8 cellular contexts compared by ENCODE assay signal in genomic region chr1:27111771-27112573, GRCh38. TPM values are rescaled to one million over a fixed set of nuclear protein-coding genes. Genes with fewer than 3 reads are reported as not detected.
DNase-seq lines count a peak whose midpoint lies in the region; ATAC-seq and FAIRE-seq lines count a peak whose summit lies in the region.

No MANE protein-coding gene starts in this region.

- no peaks in the 10 kb centered on the region for H3K27me3 ChIP-seq in BLaER1 treated with 17β-estradiol and CSF1 and Interleukin-3, amounts not matched to agents 10 nM and 100 nM
- no peaks in the 10 kb centered on the region for H3K27me3 ChIP-seq in right cardiac atrium (ENCODE audit: control insufficient read depth, insufficient read depth)
- no peaks in the 10 kb centered on the region for H3K27me3 ChIP-seq in skeletal muscle tissue (ENCODE audit: control insufficient read depth in 3 of 3, insufficient read depth in 3 of 3, low read length in 3 of 3)

- peak overlapping the region; percentile 68 for H3K27ac Mint-ChIP-seq in T-helper 1 cell treated with Interleukin-12 subunit alpha and Interleukin-12 subunit beta and Interleukin-4 antibody, amounts not matched to agents 30 μg/mL and 1 μg/mL, for 36 hours

- peaks cover 70 to 98% (median 87%) of the 10 kb centered on the region in 10 experiments for H3K4me1 ChIP-seq in BLaER1 treated with 17β-estradiol and CSF1 and Interleukin-3, amounts not matched to agents 10 nM and 100 nM
- H3K4me1 ChIP-seq in right cardiac atrium (ENCODE audit: control insufficient read depth, insufficient read depth, low read length) (peaks cover 13% of the 10 kb centered on the region), skeletal muscle tissue (ENCODE audit: control insufficient read depth in 3 of 3, insufficient read depth in 3 of 3, low read length in 3 of 3) (peaks cover 19 to 29% (median 27%) of the 10 kb centered on the region in 3 donors)

- DNase-seq in GM19239 (ENCODE audit: insufficient read length, low spot score) (peak; percentile 82), HPDE6-E6E7 (ENCODE audit: extremely low spot score) (peak; percentile 99), amniotic stem cell (lab: John Stamatoyannopoulos, UW) (peak; percentile 90), right cardiac atrium (peak; percentile 81 to 90 (median 81))

- H3K27ac ChIP-seq in BLaER1 treated with 17β-estradiol and CSF1 and Interleukin-3, amounts not matched to agents 10 nM and 100 nM = peak overlapping the region; percentile 69 to 98 (median 95)
- no peak overlapping the region for H3K27ac ChIP-seq in right cardiac atrium (ENCODE audit: low read length)
- H3K27ac ChIP-seq in skeletal muscle tissue (ENCODE audit: low read depth, low read length) = peak overlapping the region; percentile 34

- peak overlapping the region in 2 of 10 experiments; percentile 10 to 26; a peak in 1 of 20 replicates for H3K4me3 ChIP-seq in BLaER1 treated with 17β-estradiol and CSF1 and Interleukin-3, amounts not matched to agents 10 nM and 100 nM
- H3K4me3 ChIP-seq in right cardiac atrium (ENCODE audit: low read length) (no peak overlapping the region), skeletal muscle tissue (ENCODE audit: low read length in 3 of 3) (peak overlapping the region in 1 of 3 donors; percentile 29)

- H3K4me3 Mint-ChIP-seq in T-helper 1 cell treated with Interleukin-12 subunit alpha and Interleukin-12 subunit beta and Interleukin-4 antibody, amounts not matched to agents 30 μg/mL and 1 μg/mL, for 36 hours = peak overlapping the region; percentile 15

- no peaks in the 10 kb centered on the region for H4K20me1 ChIP-seq in BLaER1 treated with 17β-estradiol and CSF1 and Interleukin-3, amounts not matched to agents 10 nM and 100 nM

- no peaks in the 10 kb centered on the region for H3K27me3 Mint-ChIP-seq in T-helper 1 cell treated with Interleukin-12 subunit alpha and Interleukin-12 subunit beta and Interleukin-4 antibody, amounts not matched to agents 30 μg/mL and 1 μg/mL, for 36 hours (ENCODE audit: low read depth)

- H3K4me1 Mint-ChIP-seq in T-helper 1 cell treated with Interleukin-12 subunit alpha and Interleukin-12 subunit beta and Interleukin-4 antibody, amounts not matched to agents 30 μg/mL and 1 μg/mL, for 36 hours (ENCODE audit: low read depth) = peaks cover 44% of the 10 kb centered on the region

- 0 out of 22 replicates have a peak, but pooled peaks cover 0 to 5% (median 0%) of the 10 kb centered on the region in 11 experiments for H3K9me3 ChIP-seq in BLaER1 treated with 17β-estradiol and CSF1 and Interleukin-3, amounts not matched to agents 10 nM and 100 nM (replicated peaks in 1 of 11)
- H3K9me3 ChIP-seq in right cardiac atrium (ENCODE audit: control insufficient read depth, low read length) (no peaks in the 10 kb centered on the region), skeletal muscle tissue (ENCODE audit: control insufficient read depth in 3 of 3, low read length in 3 of 3) (no peaks in the 10 kb centered on the region)

- ATAC-seq in right cardiac atrium (peak; percentile 83 to 92), GM19455 (IDR thresholded peaks at IDR 0.05; ENCODE audit: unreplicated experiment) (no peak)

- peaks cover 15% of the 10 kb centered on the region for H3K36me3 Mint-ChIP-seq in T-helper 1 cell treated with Interleukin-12 subunit alpha and Interleukin-12 subunit beta and Interleukin-4 antibody, amounts not matched to agents 30 μg/mL and 1 μg/mL, for 36 hours (ENCODE audit: low read depth)

- no peaks in the 10 kb centered on the region for H3K9me3 Mint-ChIP-seq in T-helper 1 cell treated with Interleukin-12 subunit alpha and Interleukin-12 subunit beta and Interleukin-4 antibody, amounts not matched to agents 30 μg/mL and 1 μg/mL, for 36 hours

- H3K4me2 ChIP-seq in BLaER1 treated with 17β-estradiol and CSF1 and Interleukin-3, amounts not matched to agents 10 nM and 100 nM = peak overlapping the region; percentile 56 to 95 (median 90)

- H3K9ac ChIP-seq in BLaER1 treated with 17β-estradiol and CSF1 and Interleukin-3, amounts not matched to agents 10 nM and 100 nM = peak overlapping the region; percentile 58 to 87 (median 80); a peak in 21 of 22 replicates
- H3K9ac ChIP-seq in skeletal muscle tissue (ENCODE audit: low read depth in 1 of 3, low read length in 3 of 3) = peak overlapping the region in 1 of 3 donors; percentile 50

- H3K36me3 ChIP-seq in BLaER1 treated with 17β-estradiol and CSF1 and Interleukin-3, amounts not matched to agents 10 nM and 100 nM = peaks cover 3 to 55% (median 30%) of the 10 kb centered on the region in 11 experiments; a peak in 20 of 22 replicates
- H3K36me3 ChIP-seq in skeletal muscle tissue (ENCODE audit: control insufficient read depth in 3 of 3, insufficient read depth in 3 of 3, low read length in 3 of 3) = peaks cover 0 to 14% (median 9%) of the 10 kb centered on the region in 3 donors

- FAIRE-seq in GM19239 (lab: Jason Lieb, UNC) = peak; percentile 91

- intact Hi-C loops in right cardiac atrium (cut with DNase I) = loop anchor here in 1 of 4 donors (10.0 kb wide), 1 partner anchor 503 kb away; no protein-coding TSS in a partner anchor

- WGBS in right cardiac atrium = 46% methylated on average over 5 of the region's 5 CpGs

RNA-seq across cellular contexts. Expression of gene SLC9A1, which starts 43.0 kb away (rescaled TPM):
- total RNA-seq in right cardiac atrium = 10 to 100 TPM; 22.8 to 39.3 (median 35.4) TPM
- polyA plus RNA-seq in right cardiac atrium = 21.5 TPM
- total RNA-seq in skeletal muscle tissue = 1.6 TPM
